ENCODE assay signal across 9 cellular contexts in the genomic region with DNA sequence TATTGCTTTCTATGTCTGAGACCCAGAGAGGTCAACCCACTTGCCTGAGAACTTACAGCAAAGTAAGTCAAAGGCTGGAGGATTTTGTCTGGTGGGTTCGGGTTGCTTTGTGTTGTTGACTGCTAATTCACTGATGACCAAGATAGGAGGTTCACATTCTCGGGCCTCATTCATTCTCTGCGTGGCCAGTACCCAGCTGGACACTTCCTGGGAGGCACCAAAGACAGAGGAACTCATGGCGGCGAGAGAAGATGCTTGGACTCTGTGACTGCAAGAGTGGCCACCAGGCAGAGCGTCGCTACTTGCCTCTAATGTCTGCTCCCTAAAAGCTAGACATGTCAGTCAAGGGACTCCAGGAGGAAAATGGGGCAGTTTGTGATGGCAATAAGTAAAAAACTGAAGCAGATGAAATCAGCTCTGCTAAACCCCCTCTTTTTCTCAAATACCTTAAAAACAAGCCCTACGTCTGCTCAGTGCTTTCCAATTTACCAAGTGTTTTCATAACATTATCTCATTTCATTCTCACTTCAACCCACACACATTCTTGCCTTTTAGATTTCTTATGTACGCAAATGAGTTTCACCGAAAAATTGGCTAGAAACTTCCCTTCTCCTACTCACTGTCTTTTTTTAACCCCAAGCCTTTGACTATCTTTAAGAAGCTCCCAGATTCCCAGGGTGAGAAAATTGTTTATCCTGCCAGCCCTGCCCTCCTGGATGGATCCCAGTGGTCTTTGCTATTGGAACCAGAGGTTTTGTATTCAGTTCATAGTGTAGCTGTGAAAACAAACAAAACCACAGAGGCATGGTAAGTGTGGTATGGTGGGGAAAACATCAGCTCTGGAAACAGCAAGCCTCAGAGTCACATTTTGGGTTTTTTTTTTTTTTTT. TPM values are rescaled to one million over a fixed set of nuclear protein-coding genes. Genes with fewer than 3 reads are reported as not detected.
DNase-seq lines count a peak whose midpoint lies in the region; ATAC-seq, FAIRE-seq and TF ChIP-seq lines count a peak whose summit lies in the region.
"Had no signal": no experiment of that assay in that cellular context is flagged by ENCODE, and none has a peak within 500 bp of the region (broad histone marks: within the 10 kb centered on the region; RNA-seq: fewer than 3 reads in every experiment).

No MANE protein-coding gene starts in this region.

- peak; percentile 86 for FAIRE-seq in GM18507 (lab: Jason Lieb, UNC)

- no peaks in the 10 kb centered on the region for H3K9me3 Mint-ChIP-seq in GM23338
- H3K9me3 Mint-ChIP-seq: HFFc6, neural crest cell had no signal

- H3K4me3 ChIP-seq in GM23338: no peak overlapping the region

- peaks cover 18% of the 10 kb centered on the region for H3K27me3 Mint-ChIP-seq in GM23338 (ENCODE audit: insufficient read depth, low read depth, poor library complexity)

- no peaks in the 10 kb centered on the region for H3K9me3 ChIP-seq in KOPT-K1 (ENCODE audit: insufficient read depth, low read length, poor library complexity, severe bottlenecking)

- TF ChIP-seq CTCF in GM23338 (conservative IDR thresholded peaks at IDR 0.05; ENCODE audit: low read depth in 2 of 2): no peak

- H3F3A ChIP-seq in GM23338 (replicated peaks; ENCODE audit: low read depth): no peaks in the 10 kb centered on the region

- peaks cover 21% of the 10 kb centered on the region for H3K27me3 ChIP-seq in GM23338 (ENCODE audit: insufficient read depth)

- peaks cover 18% of the 10 kb centered on the region for H3K4me1 Mint-ChIP-seq in GM23338

- no peaks in the 10 kb centered on the region for H3K36me3 ChIP-seq in KOPT-K1 (ENCODE audit: insufficient read depth, low read length)
- no peaks in the 10 kb centered on the region for H3K36me3 ChIP-seq in GM23338 (ENCODE audit: insufficient read depth)

- H3K4me2 ChIP-seq in GM23338: no peak overlapping the region

- ATAC-seq in stimulated activated naive CD8-positive, alpha-beta T cell treated with anti-CD3 and anti-CD28 coated beads, Interleukin-15, Interleukin-2, amounts not matched to agents 100 U/mL and 50 U/mL, for 24 hours: peak; percentile 36
- no peak for ATAC-seq in GM23338
- ATAC-seq in GM18868 (IDR thresholded peaks at IDR 0.05; ENCODE audit: unreplicated experiment): no peak

- H3K4me3 Mint-ChIP-seq in GM23338: no peak overlapping the region
- H3K4me3 Mint-ChIP-seq: neural crest cell had no signal

- peak overlapping the region; percentile 88 for H3K27ac ChIP-seq in KOPT-K1 (ENCODE audit: low read depth, low read length, poor library complexity, severe bottlenecking)
- no peak overlapping the region for H3K27ac ChIP-seq in GM23338 (ENCODE audit: low read depth)

- no peaks in the 10 kb centered on the region for H3K9me2 ChIP-seq in GM23338 (ENCODE audit: insufficient read depth)

- H4K20me1 ChIP-seq in GM23338 (replicated peaks; ENCODE audit: insufficient read depth): no peaks in the 10 kb centered on the region

- H2AFZ ChIP-seq in GM23338: no peak overlapping the region

- H3K79me2 ChIP-seq in GM23338 (replicated peaks; ENCODE audit: insufficient read depth): no peaks in the 10 kb centered on the region

- no peaks in the 10 kb centered on the region for H3K36me3 Mint-ChIP-seq in GM23338 (ENCODE audit: low read depth)

- no peak for DNase-seq in GM18507 (ENCODE audit: extremely low spot score, insufficient read length, low read depth)
- DNase-seq in fibroblast of peridontal ligament (ENCODE audit: extremely low read depth): peak; percentile 30
- DNase-seq in stimulated activated naive CD8-positive, alpha-beta T cell treated with anti-CD3 and anti-CD28 coated beads, Interleukin-15, Interleukin-2, amounts not matched to agents 100 U/mL and 50 U/mL, for 24 hours: peak; percentile 35
- no peak for DNase-seq in NCI-H146 treated with DMSO at 0.1 percent for 48 hours (lab: John Stamatoyannopoulos, UW; ENCODE audit: unreplicated experiment)
- no peak for DNase-seq in GM23338 (ENCODE audit: low spot score)
- DNase-seq: HFFc6 had no signal

- H3K27ac Mint-ChIP-seq in GM23338: no peak overlapping the region

- H3K4me1 ChIP-seq in GM23338 (ENCODE audit: insufficient read depth): peaks cover 4% of the 10 kb centered on the region; the same call in 1 of the 2 replicates

TF ChIP-seq in GM23338, 12 proteins besides CTCF, POLR2A, EP300 and RAD21:
- TF ChIP-seq EZH2phosphoT487 (IDR thresholded peaks at IDR 0.05; ENCODE audit: unreplicated experiment): no peak

RNA-seq across cellular contexts. Expression of a gene that starts 4.9 kb away (rescaled TPM):
- total RNA-seq in GM23338 (2014; rRNA removed; shearing (Covaris generic)): 21.0 and 30.3 TPM in 2 replicates
- 17.5 and 21.1 TPM in 2 replicates for polyA plus RNA-seq in GM23338 (2016; fragmentation: Nextera tagmentation; extraction: Ambion mirVana)

Comparison
In these comparisons a context has a peak if more than half of its experiments do, and no peak if none do; other contexts are left out.
1. DNase-seq: peak in fibroblast of peridontal ligament (single experiment) and stimulated activated naive CD8-positive, alpha-beta T cell treated with anti-CD3 and anti-CD28 coated beads, Interleukin-15, Interleukin-2, amounts not matched to agents 100 U/mL and 50 U/mL, for 24 hours (single experiment); none in GM18507 (single experiment), NCI-H146 treated with DMSO at 0.1 percent for 48 hours (single experiment) and GM23338 (single experiment).